ENCODE assay signal across 11 cellular contexts in the genomic region with DNA sequence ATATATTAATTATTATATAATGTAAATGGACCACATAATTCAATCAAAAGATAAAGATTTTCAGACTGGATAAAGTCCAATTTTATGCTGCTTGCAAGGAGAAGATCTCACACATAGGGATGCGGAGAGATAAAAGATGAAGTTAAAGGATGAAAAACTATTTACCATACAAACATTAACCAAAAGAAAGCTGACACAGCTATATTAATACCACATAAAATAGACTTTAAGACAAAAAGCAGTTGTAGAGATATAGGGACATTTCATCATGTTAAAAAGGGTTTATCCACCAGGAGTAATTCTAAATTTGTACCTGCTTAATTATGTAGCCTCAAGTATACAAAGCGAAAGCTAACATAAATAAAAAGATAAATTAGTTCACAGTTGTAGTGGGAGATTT. TPM values are rescaled to one million over a fixed set of nuclear protein-coding genes. Genes with fewer than 3 reads are reported as not detected.
"Had no signal": no experiment of that assay in that cellular context is flagged by ENCODE, and none has a peak within 500 bp of the region (broad histone marks: within the 10 kb centered on the region; RNA-seq: fewer than 3 reads in every experiment).

No MANE protein-coding gene starts in this region.

- FAIRE-seq: H1, H54 had no signal

- H2AFZ ChIP-seq: GM23248, GM23338 had no signal

- H3K4me3 ChIP-seq: GM23248, GM23338, HAP-1 had no signal

- ATAC-seq: GM23338, HCT116 had no signal

- H3K9ac ChIP-seq: GM23248 had no signal

- H3K27ac ChIP-seq: GM23248 had no signal

- DNase-seq: GM23248, GOT3, H7, H9, HFFc6 had no signal

- H3K9me3 ChIP-seq: HAP-1 had no signal

- H3K4me2 ChIP-seq: GM23338 had no signal

- H3K4me1 ChIP-seq: HAP-1 had no signal

- H3K36me3 ChIP-seq: HAP-1 had no signal

RNA-seq across cellular contexts. Expression of a gene that starts 15.2 kb away (rescaled TPM):
- total RNA-seq: GM23248, GM23338, H4, H9, HFFc6 had no signal
- polyA plus RNA-seq: GM23248 had no signal

RNA-seq across cellular contexts. Expression of a gene that starts 41.3 kb away (rescaled TPM):
- total RNA-seq: GM23248, H1, H4, HFFc6 had no signal
- polyA plus RNA-seq: GM23248 had no signal
